In genomic region chr5:141941307-141941706, GRCh38 we compare ENCODE assay signal across 1 cellular context.
TF ChIP-seq lines count a peak whose summit lies in the region.

No MANE protein-coding gene starts in this region.

TF ChIP-seq in GM12878, 131 proteins besides CTCF, POLR2A, EP300 and RAD21:
- TF ChIP-seq CREB1 (IDR thresholded peaks at IDR 0.05; ENCODE audit: low read depth) (no peak), HDGF (IDR thresholded peaks at IDR 0.05) (no peak), ZBED1 (IDR thresholded peaks at IDR 0.05; ENCODE audit: borderline replicate concordance) (no peak), NBN (IDR thresholded peaks at IDR 0.05) (no peak), BRCA1 (IDR thresholded peaks at IDR 0.05; ENCODE audit: low read depth, low read length) (no peak), MYC (IDR thresholded peaks at IDR 0.05; ENCODE audit: insufficient read depth, insufficient read length, insufficient replicate concordance, low read length, severe bottlenecking) (no peak), MTA2 (IDR thresholded peaks at IDR 0.05; ENCODE audit: low read depth) (no peak), WRNIP1 (IDR thresholded peaks at IDR 0.05; ENCODE audit: borderline replicate concordance, low read depth, low read length) (no peak), NR2F1 (conservative IDR thresholded peaks at IDR 0.05) (no peak)
